22 cellular contexts compared by ENCODE assay signal in the genomic region with DNA sequence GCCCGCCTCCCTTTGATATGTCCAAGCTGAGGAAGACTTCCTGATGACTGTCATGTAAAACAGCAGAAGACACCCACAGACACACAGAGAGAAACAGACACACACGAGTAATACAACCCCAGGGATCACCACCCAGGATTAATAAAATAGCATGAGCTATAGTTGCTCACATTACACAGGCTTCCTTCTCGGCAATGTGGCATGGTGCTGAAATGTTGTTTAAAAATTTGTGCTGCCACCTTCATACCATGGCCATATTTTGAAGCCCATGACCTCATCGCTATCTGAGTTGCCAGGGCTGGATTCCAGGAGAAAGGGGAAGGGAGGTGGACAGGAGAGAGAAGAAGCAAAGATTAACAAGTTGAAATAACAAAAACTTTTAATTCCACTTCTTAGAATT.
DNase-seq lines count a peak whose midpoint lies in the region; ATAC-seq and TF ChIP-seq lines count a peak whose summit lies in the region.
"Had no signal": no experiment of that assay in that cellular context is flagged by ENCODE, and none has a peak within 500 bp of the region (broad histone marks: within the 10 kb centered on the region; RNA-seq: fewer than 3 reads in every experiment).

No MANE protein-coding gene starts in this region.

- H3K27ac ChIP-seq in mammary epithelial cell (ENCODE audit: insufficient read depth, low read depth, low read length) (no peak overlapping the region), sigmoid colon (peak overlapping the region; percentile 84 to 90 (median 87))

- TF ChIP-seq POLR2A in sigmoid colon (IDR thresholded peaks at IDR 0.05) = no peak

- BruUV-seq in mammary epithelial cell (replicated peaks; lab: Mats Ljungman, UMichigan) = no TSS peak
- BruUV-seq in Calu3 (replicated peaks; lab: Mats Ljungman, UMichigan) = no TSS peak

- H2AFZ ChIP-seq in mammary epithelial cell (ENCODE audit: low read depth, low read length) = peak overlapping the region; percentile 13

- H3K4me3 ChIP-seq in mammary epithelial cell (replicated peaks in 1 of 3; ENCODE audit: insufficient read depth in 1 of 3, low read depth in 2 of 3, low read length in 3 of 3) (no peak overlapping the region), sigmoid colon (no peak overlapping the region)

- no peak for TF ChIP-seq CTCF in mammary epithelial cell (conservative IDR thresholded peaks at IDR 0.05 in 1 of 2, IDR thresholded peaks at IDR 0.05 in 1 of 2; ENCODE audit: extremely low read depth in 1 of 2, insufficient read depth in 1 of 2, low read depth in 1 of 2, low read length in 2 of 2)
- TF ChIP-seq CTCF in sigmoid colon (IDR thresholded peaks at IDR 0.05) = no peak
- no peak for TF ChIP-seq CTCF in Calu3 (IDR thresholded peaks at IDR 0.05; ENCODE audit: unreplicated experiment)

- H3K36me3 ChIP-seq in mammary epithelial cell (ENCODE audit: insufficient read depth, low read length) (no peaks in the 10 kb centered on the region), sigmoid colon (no peaks in the 10 kb centered on the region)

- H4K20me1 ChIP-seq in mammary epithelial cell (ENCODE audit: insufficient read depth, low read length) = no peaks in the 10 kb centered on the region

- 31% methylated on average over 4 of the region's 4 CpGs for WGBS in mammary epithelial cell (ENCODE audit: low coverage, missing lambda C conversion rate)
- 78 to 85% methylated on average over 4 of the region's 4 CpGs for WGBS in sigmoid colon, 2 donors

- H3K27me3 Mint-ChIP-seq in Calu3 (ENCODE audit: unreplicated experiment) = no peaks in the 10 kb centered on the region
- H3K27me3 Mint-ChIP-seq: type B pancreatic cell had no signal

- in situ Hi-C loops in mammary epithelial cell (cut with MboI; ENCODE audit: low sequenced_read_pairs in 2 of 2) = no loop called here

- H3K79me2 ChIP-seq in mammary epithelial cell (ENCODE audit: insufficient read depth, low read length) = no peaks in the 10 kb centered on the region

- TF ChIP-seq EP300 in sigmoid colon (IDR thresholded peaks at IDR 0.05) = peak in 3 of 4 donors; percentile 27 to 70 (median 61)

- H3K27ac Mint-ChIP-seq in Calu3 (ENCODE audit: unreplicated experiment) = no peak overlapping the region
- H3K27ac Mint-ChIP-seq: activated B cell treated with CpG ODN at 0.5 μM for 24 hours; activated CD8-positive, alpha-beta T cell treated with anti-CD3 and anti-CD28 coated beads, Interleukin-2, amount 10 ng/mL, durations not matched to agents 7 days and 5 days; activated naive CD8-positive, alpha-beta T cell; CD4-positive, CD25-positive, alpha-beta regulatory T cell; memory B cell; stimulated activated naive B cell treated with anti-CD40 and anti-IgM and Interleukin-4, amounts not matched to agents 10 μg/mL and 1 μg/mL and 100 μg/mL, for 72 hours; T-helper 1 cell treated with Interleukin-12 subunit alpha and Interleukin-12 subunit beta and Interleukin-4 antibody, amounts not matched to agents 30 μg/mL and 1 μg/mL, for 36 hours; type B pancreatic cell had no signal

- H3K27me3 ChIP-seq in mammary epithelial cell (ENCODE audit: insufficient read depth, low read length) (no peaks in the 10 kb centered on the region), sigmoid colon (no peaks in the 10 kb centered on the region)

- peak; percentile 71 to 83 for ATAC-seq in left cardiac atrium
- ATAC-seq: activated CD8-positive, alpha-beta T cell treated with anti-CD3 and anti-CD28 coated beads, Interleukin-2, amount 10 ng/mL, durations not matched to agents 7 days and 5 days; stimulated activated naive B cell treated with anti-CD40 and anti-IgM and Interleukin-4, amounts not matched to agents 10 μg/mL and 1 μg/mL and 100 μg/mL, for 72 hours had no signal

- H3K9me3 Mint-ChIP-seq in Calu3 (ENCODE audit: low read depth, unreplicated experiment) = no peaks in the 10 kb centered on the region
- H3K9me3 Mint-ChIP-seq: activated B cell treated with CpG ODN at 0.5 μM for 24 hours; memory B cell; stimulated activated naive B cell treated with anti-CD40 and anti-IgM and Interleukin-4, amounts not matched to agents 10 μg/mL and 1 μg/mL and 100 μg/mL, for 72 hours; T-helper 1 cell treated with Interleukin-12 subunit alpha and Interleukin-12 subunit beta and Interleukin-4 antibody, amounts not matched to agents 30 μg/mL and 1 μg/mL, for 36 hours; type B pancreatic cell had no signal

- H3K4me1 ChIP-seq in mammary epithelial cell (ENCODE audit: insufficient read depth, low read length) = no peaks in the 10 kb centered on the region
- H3K4me1 ChIP-seq in sigmoid colon = peaks cover 0 to 73% (median 62%) of the 10 kb centered on the region in 4 donors

- H3K4me2 ChIP-seq in mammary epithelial cell (ENCODE audit: insufficient read depth, low read depth, low read length) = no peak overlapping the region

- DNase-seq in EH (ENCODE audit: low read depth) (peak; percentile 64), mammary epithelial cell (no peak), left cardiac atrium (no peak), sigmoid colon (peak; percentile 75), T-helper 2 cell (no peak), AG08395 (ENCODE audit: low spot score) (no peak), hypothalamus (lab: John Stamatoyannopoulos, UW) (no peak), Calu3 (no peak)
- DNase-seq: activated B cell treated with CpG ODN at 0.5 μM for 24 hours; activated CD8-positive, alpha-beta T cell treated with anti-CD3 and anti-CD28 coated beads, Interleukin-2, amount 10 ng/mL, durations not matched to agents 7 days and 5 days; activated T-cell treated with anti-CD3 and anti-CD28 coated beads, Interleukin-2, amount 50 U/mL, for 48 hours; CD4-positive, CD25-positive, alpha-beta regulatory T cell; islet precursor cell; MV-4-11; NCI-H2081 treated with DMSO at 0.1 percent for 48 hours; NCI-H524 treated with DMSO at 0.1 percent for 48 hours; stimulated activated naive B cell treated with anti-CD40 and anti-IgM and Interleukin-4, amounts not matched to agents 10 μg/mL and 1 μg/mL and 100 μg/mL, for 72 hours had no signal

- CTCF ChIA-PET in mammary epithelial cell (lab: Charles Lee; ENCODE audit: low non-redundant PET) = no interaction called here
- CTCF ChIA-PET in Calu3 (lab: Charles Lee) = interaction anchor here (0.6 kb wide), 1 partner anchor 148 kb away, joined by 5 read pairs; no protein-coding TSS in a partner anchor

- no peaks in the 10 kb centered on the region for H3K4me1 Mint-ChIP-seq in Calu3 (ENCODE audit: low read depth, unreplicated experiment)
- H3K4me1 Mint-ChIP-seq: activated B cell treated with CpG ODN at 0.5 μM for 24 hours; brain; CD4-positive, CD25-positive, alpha-beta regulatory T cell; memory B cell; stimulated activated naive B cell treated with anti-CD40 and anti-IgM and Interleukin-4, amounts not matched to agents 10 μg/mL and 1 μg/mL and 100 μg/mL, for 72 hours had no signal

- H3K36me3 Mint-ChIP-seq in Calu3 (ENCODE audit: insufficient read depth, unreplicated experiment) = no peaks in the 10 kb centered on the region
- H3K36me3 Mint-ChIP-seq: activated naive CD8-positive, alpha-beta T cell; brain; CD4-positive, CD25-positive, alpha-beta regulatory T cell; memory B cell; stimulated activated naive B cell treated with anti-CD40 and anti-IgM and Interleukin-4, amounts not matched to agents 10 μg/mL and 1 μg/mL and 100 μg/mL, for 72 hours; type B pancreatic cell had no signal

- H3K4me3 Mint-ChIP-seq in Calu3 (ENCODE audit: low read depth, unreplicated experiment) = no peak overlapping the region
- H3K4me3 Mint-ChIP-seq: activated B cell treated with CpG ODN at 0.5 μM for 24 hours; activated CD8-positive, alpha-beta T cell treated with anti-CD3 and anti-CD28 coated beads, Interleukin-2, amount 10 ng/mL, durations not matched to agents 7 days and 5 days; activated naive CD8-positive, alpha-beta T cell; CD4-positive, CD25-positive, alpha-beta regulatory T cell; memory B cell; stimulated activated naive B cell treated with anti-CD40 and anti-IgM and Interleukin-4, amounts not matched to agents 10 μg/mL and 1 μg/mL and 100 μg/mL, for 72 hours; T-helper 1 cell treated with Interleukin-12 subunit alpha and Interleukin-12 subunit beta and Interleukin-4 antibody, amounts not matched to agents 30 μg/mL and 1 μg/mL, for 36 hours; type B pancreatic cell had no signal

- intact Hi-C loops in mammary epithelial cell (cut with micrococcal nuclease) = no loop called here
- intact Hi-C loops in left cardiac atrium (cut with DNase I) = no loop called here
- intact Hi-C loops in sigmoid colon (cut with DNase I) = no loop called here
- intact Hi-C loops in Calu3 (cut with micrococcal nuclease; ENCODE audit: unreplicated experiment) = no loop called here

- H3K9me3 ChIP-seq in mammary epithelial cell (replicated peaks; ENCODE audit: insufficient read depth, low read length) (no peaks in the 10 kb centered on the region), sigmoid colon (no peaks in the 10 kb centered on the region)

- dilution Hi-C loops in mammary epithelial cell (cut with HindIII; ENCODE audit: low sequenced_read_pairs) = no loop called here

- no peak overlapping the region for H3K9ac ChIP-seq in mammary epithelial cell (ENCODE audit: insufficient read depth, low read length)

Comparison
In these comparisons a context has a peak if more than half of its experiments do, and no peak if none do; other contexts are left out.
1. DNase-seq: peak in EH (single experiment) and sigmoid colon (single experiment); none in mammary epithelial cell (single experiment), left cardiac atrium (single experiment), T-helper 2 cell (0 of 5), AG08395 (single experiment), hypothalamus (0 of 51) and Calu3 (single experiment).